In genomic region chr14:65290830-65291229, GRCh38 we compare ENCODE assay signal across 10 cellular contexts.
DNase-seq lines count a peak whose midpoint lies in the region; ATAC-seq and TF ChIP-seq lines count a peak whose summit lies in the region.
"Had no signal": no experiment of that assay in that cellular context is flagged by ENCODE, and none has a peak within 500 bp of the region (broad histone marks: within the 10 kb centered on the region; RNA-seq: fewer than 3 reads in every experiment).

No MANE protein-coding gene starts in this region.

- 82 to 89% methylated on average over 3 of the region's 3 CpGs for WGBS in lower leg skin, 2 donors

- intact Hi-C loops in lower leg skin (cut with DNase I; ENCODE audit: low total_unique reads) = no loop called here

- TF ChIP-seq POLR2A in lower leg skin (IDR thresholded peaks at IDR 0.05) = no peak

- DNase-seq in GOT3 (lab: John Stamatoyannopoulos, UW) = peak; percentile 7
- DNase-seq in RPMI7951 (ENCODE audit: low read depth) = peak; percentile 90
- peak; percentile 77 to 98 for DNase-seq in cardiac fibroblast (ENCODE audit: low read depth in 2 of 2)
- peak; percentile 71 for DNase-seq in stimulated activated CD4-positive, alpha-beta T cell treated with anti-CD3 and anti-CD28 coated beads, Interleukin-1b, Interleukin-23, amount 100 ng/mL, for 48 hours
- DNase-seq in omental fat pad (ENCODE audit: low spot score) = no peak
- no peak for DNase-seq in lower leg skin (ENCODE audit: low spot score in 2 of 2)
- DNase-seq in NCI-H345 (lab: John Stamatoyannopoulos, UW) = no peak
- DNase-seq: NCI-H510A treated with DMSO at 0.1 percent for 48 hours had no signal

- ATAC-seq in omental fat pad (ENCODE audit: low FRiP score) = no peak
- ATAC-seq in GM18868 (IDR thresholded peaks at IDR 0.05; ENCODE audit: unreplicated experiment) = no peak

- H3K4me3 ChIP-seq in cardiac fibroblast (replicated peaks in 1 of 2; ENCODE audit: low read depth in 2 of 2, low read length in 2 of 2) (no peak overlapping the region), lower leg skin (ENCODE audit: low read depth, poor library complexity, severe bottlenecking) (no peak overlapping the region)
- H3K4me3 ChIP-seq: suprapubic skin had no signal

- TF ChIP-seq CTCF in cardiac fibroblast (IDR thresholded peaks at IDR 0.05; ENCODE audit: low read depth, low read length) (no peak), omental fat pad (IDR thresholded peaks at IDR 0.05) (no peak), lower leg skin (IDR thresholded peaks at IDR 0.05) (no peak)

Comparison
In these comparisons a context has a peak if more than half of its experiments do, and no peak if none do; other contexts are left out.
1. DNase-seq: peak in GOT3 (single experiment), RPMI7951 (single experiment), cardiac fibroblast (2 of 2) and stimulated activated CD4-positive, alpha-beta T cell treated with anti-CD3 and anti-CD28 coated beads, Interleukin-1b, Interleukin-23, amount 100 ng/mL, for 48 hours (single experiment); none in omental fat pad (single experiment), lower leg skin (0 of 2) and NCI-H345 (single experiment).